Comparison of ENCODE assay signal across 9 cellular contexts in genomic region chr16:66588981-66589713, GRCh38. TPM values are rescaled to one million over a fixed set of nuclear protein-coding genes. Genes with fewer than 3 reads are reported as not detected.
DNase-seq lines count a peak whose midpoint lies in the region; ATAC-seq, FAIRE-seq and TF ChIP-seq lines count a peak whose summit lies in the region.
"Had no signal": no experiment of that assay in that cellular context is flagged by ENCODE, and none has a peak within 500 bp of the region (broad histone marks: within the 10 kb centered on the region; RNA-seq: fewer than 3 reads in every experiment).

No MANE protein-coding gene starts in this region.

- POLR2A ChIA-PET in AG04449 (lab: Yijun Ruan, JAX) = no interaction called here
- POLR2A ChIA-PET in endothelial cell of umbilical vein (lab: Charles Lee) = no interaction called here

- H3K36me3 ChIP-seq in KOPT-K1 (ENCODE audit: insufficient read depth, low read length) = no peaks in the 10 kb centered on the region
- H3K36me3 ChIP-seq in endothelial cell of umbilical vein (ENCODE audit: control insufficient read depth in 2 of 2, extremely low read depth in 1 of 2, insufficient read depth in 2 of 2, low read length in 2 of 2) = no peaks in the 10 kb centered on the region
- peaks cover 21% of the 10 kb centered on the region for H3K36me3 ChIP-seq in neutrophil

- CTCF ChIA-PET in AG04449 (lab: Yijun Ruan, JAX) (interaction anchor here (0.8 to 2.7 kb wide), 4 partner anchors 15 to 183 kb away, joined by 3 to 10 read pairs (median 4); partner anchors contain the start of gene CMTM3), endothelial cell of umbilical vein (lab: Charles Lee) (interaction anchor here (0.5 to 2.3 kb wide), 25 partner anchors 8 to 247 kb away, joined by 3 to 24 read pairs (median 4); partner anchors contain the start of genes CMTM2 and CMTM3)

- no peak overlapping the region for H3K27ac Mint-ChIP-seq in glutamatergic neuron (ENCODE audit: unreplicated experiment)

- H3K27me3 ChIP-seq in endothelial cell of umbilical vein (ENCODE audit: control insufficient read depth in 2 of 2, insufficient read depth in 2 of 2, low read length in 2 of 2) = no peaks in the 10 kb centered on the region
- H3K27me3 ChIP-seq in neutrophil = no peaks in the 10 kb centered on the region

- no peaks in the 10 kb centered on the region for H3K9me1 ChIP-seq in endothelial cell of umbilical vein (replicated peaks; ENCODE audit: control insufficient read depth, extremely low read depth, insufficient read depth, low read length)

- H3K9me3 ChIP-seq in KOPT-K1 (ENCODE audit: insufficient read depth, low read length, poor library complexity, severe bottlenecking) = no peaks in the 10 kb centered on the region
- no peaks in the 10 kb centered on the region for H3K9me3 ChIP-seq in endothelial cell of umbilical vein (replicated peaks; ENCODE audit: control insufficient read depth, insufficient read depth, low read length)
- no peaks in the 10 kb centered on the region for H3K9me3 ChIP-seq in neutrophil

- H3K27ac ChIP-seq in KOPT-K1 (ENCODE audit: low read depth, low read length, poor library complexity, severe bottlenecking) (peak overlapping the region; percentile 61), endothelial cell of umbilical vein (ENCODE audit: insufficient read depth, low read depth, low read length) (no peak overlapping the region), neutrophil (peak overlapping the region; percentile 90)
- H3K27ac ChIP-seq: epithelial cell of prostate had no signal

- H2AFZ ChIP-seq in endothelial cell of umbilical vein (ENCODE audit: low read depth, low read length) = no peak overlapping the region

- peak; percentile 86 for ATAC-seq in GM19372 (IDR thresholded peaks at IDR 0.05; ENCODE audit: low read depth, unreplicated experiment)

- H3K27me3 Mint-ChIP-seq in glutamatergic neuron (ENCODE audit: unreplicated experiment) = peaks cover 3% of the 10 kb centered on the region

- H3K9me3 Mint-ChIP-seq in glutamatergic neuron (ENCODE audit: unreplicated experiment) = no peaks in the 10 kb centered on the region

- FAIRE-seq in endothelial cell of umbilical vein (lab: Jason Lieb, UNC) = peak; percentile 21

- peaks cover 7% of the 10 kb centered on the region for H3K4me1 ChIP-seq in endothelial cell of umbilical vein (ENCODE audit: control insufficient read depth, extremely low read depth, insufficient read depth, low read length)
- peaks cover 55 to 74% of the 10 kb centered on the region in 2 experiments for H3K4me1 ChIP-seq in neutrophil (ENCODE audit: control insufficient read depth in 1 of 2, insufficient read depth in 1 of 2, low read depth in 1 of 2, low read length in 1 of 2)

- no TSS peak for BruUV-seq in endothelial cell of umbilical vein (replicated peaks; lab: Mats Ljungman, UMichigan)

- intact Hi-C loops in endothelial cell of umbilical vein (cut with micrococcal nuclease) = loop anchor here (1.0 to 5.0 kb wide), 4 partner anchors 36 to 182 kb away; partner anchors contain the start of gene CKLF

- no peak overlapping the region for H3K4me3 Mint-ChIP-seq in glutamatergic neuron (ENCODE audit: unreplicated experiment)

- TF ChIP-seq CTCF in AG04449 (IDR thresholded peaks at IDR 0.05; ENCODE audit: insufficient read depth, low read length, missing control alignments) = peak; percentile 46
- TF ChIP-seq CTCF in endothelial cell of umbilical vein (IDR thresholded peaks at IDR 0.05; ENCODE audit: extremely low read depth in 1 of 2, insufficient read depth in 1 of 2, low read depth in 1 of 2, low read length in 2 of 2) = peak; percentile 62 to 76
- TF ChIP-seq CTCF in neutrophil (IDR thresholded peaks at IDR 0.05) = peak; percentile 90
- no peak for TF ChIP-seq CTCF in glutamatergic neuron (IDR thresholded peaks at IDR 0.05; ENCODE audit: partially characterized antibody, unreplicated experiment)

- H3K4me2 ChIP-seq in endothelial cell of umbilical vein (ENCODE audit: insufficient read depth, low read length) = no peak overlapping the region

- H3K4me1 Mint-ChIP-seq in glutamatergic neuron (ENCODE audit: low read depth, unreplicated experiment) = no peaks in the 10 kb centered on the region

- DNase-seq in AG04449 (ENCODE audit: low read depth, low spot score) = no peak
- peak; percentile 57 for DNase-seq in activated CD4-positive, alpha-beta T cell treated with anti-CD3 and anti-CD28 coated beads, Interleukin-2, amount 50 U/mL, for 4 hours
- peak; percentile 45 for DNase-seq in endothelial cell of umbilical vein (ENCODE audit: low read depth, low spot score)
- no peak for DNase-seq in glutamatergic neuron
- DNase-seq in cerebellar nuclear complex (lab: John Stamatoyannopoulos, UW) = no peak

- H3K9ac ChIP-seq in endothelial cell of umbilical vein (replicated peaks; ENCODE audit: extremely low read depth, insufficient read depth, low read length) = no peak overlapping the region

- dilution Hi-C loops in endothelial cell of umbilical vein (cut with MboI; ENCODE audit: extremely low pct_ligation_motif_present, low sequenced_read_pairs) = no loop called here

- H3K4me3 ChIP-seq in AG04449 (ENCODE audit: low read depth, low read length) (no peak overlapping the region), endothelial cell of umbilical vein (replicated peaks in 1 of 3; ENCODE audit: insufficient read depth in 1 of 3, low read depth in 1 of 3, low read length in 3 of 3) (no peak overlapping the region), neutrophil (ENCODE audit: low read depth in 1 of 2, low read length in 1 of 2) (peak overlapping the region; percentile 69 to 79)

- H3K79me2 ChIP-seq in endothelial cell of umbilical vein (ENCODE audit: control insufficient read depth, insufficient read depth, low read length) = no peaks in the 10 kb centered on the region

- H3K36me3 Mint-ChIP-seq in glutamatergic neuron (ENCODE audit: unreplicated experiment) = no peaks in the 10 kb centered on the region

- no peaks in the 10 kb centered on the region for H4K20me1 ChIP-seq in endothelial cell of umbilical vein (replicated peaks; ENCODE audit: control insufficient read depth, extremely low read depth, insufficient read depth, low read length)

- TF ChIP-seq POLR2A in endothelial cell of umbilical vein (IDR thresholded peaks at IDR 0.05; ENCODE audit: low read depth, low read length) = no peak

TF ChIP-seq in endothelial cell of umbilical vein, 7 proteins besides CTCF, POLR2A, EP300 and RAD21 (continues in another document):
- TF ChIP-seq GATA2 (IDR thresholded peaks at IDR 0.05; ENCODE audit: insufficient read depth, insufficient read length, low read depth, low read length) = no peak

RNA-seq across cellular contexts. Expression of gene CMTM2, which starts 9.9 kb away (rescaled TPM):
- total RNA-seq in endothelial cell of umbilical vein (not detected in 2 replicates), glutamatergic neuron (ENCODE audit: unreplicated experiment) (not detected)
- polyA plus RNA-seq in endothelial cell of umbilical vein = not detected in 2 replicates
- not detected in 2 replicates for polyA plus RNA-seq in endothelial cell of umbilical vein (2011; cell fraction: cytosol; rRNA removed)
- 0.20 TPM in 1 of 2 replicates, not detected in the other for polyA plus RNA-seq in endothelial cell of umbilical vein (2011; cell fraction: nucleus; rRNA removed)
- polyA plus RNA-seq in endothelial cell of umbilical vein (2012) = not detected in 2 replicates
- polyA minus RNA-seq in endothelial cell of umbilical vein = 1.6 TPM in 1 of 2 replicates, not detected in the other
- polyA minus RNA-seq in endothelial cell of umbilical vein (2011; cell fraction: cytosol; rRNA and poly(A)+ RNA removed) = not detected
- polyA minus RNA-seq in endothelial cell of umbilical vein (2011; cell fraction: nucleus; rRNA and poly(A)+ RNA removed) = not detected in 2 replicates

RNA-seq across cellular contexts. Expression of gene CMTM3, which starts 15.4 kb away (rescaled TPM):
- total RNA-seq in endothelial cell of umbilical vein (83.6 and 90.5 TPM in 2 replicates), glutamatergic neuron (ENCODE audit: unreplicated experiment) (45.8 TPM)
- 86.2 and 104 TPM in 2 replicates for polyA plus RNA-seq in endothelial cell of umbilical vein
- 74.9 and 81.6 TPM in 2 replicates for polyA plus RNA-seq in endothelial cell of umbilical vein (2011; cell fraction: cytosol; rRNA removed)
- 43.1 and 45.5 TPM in 2 replicates for polyA plus RNA-seq in endothelial cell of umbilical vein (2011; cell fraction: nucleus; rRNA removed)
- polyA plus RNA-seq in endothelial cell of umbilical vein (2012) = 66.2 and 95.6 TPM in 2 replicates
- 75.2 and 81.4 TPM in 2 replicates for polyA minus RNA-seq in endothelial cell of umbilical vein
- polyA minus RNA-seq in endothelial cell of umbilical vein (2011; cell fraction: cytosol; rRNA and poly(A)+ RNA removed) = not detected
- polyA minus RNA-seq in endothelial cell of umbilical vein (2011; cell fraction: nucleus; rRNA and poly(A)+ RNA removed) = 12.5 and 16.8 TPM in 2 replicates

RNA-seq across cellular contexts. Expression of gene CMTM1, which starts 22.9 kb away (rescaled TPM):
- total RNA-seq in endothelial cell of umbilical vein = 9.3 and 12.3 TPM in 2 replicates
- polyA plus RNA-seq in endothelial cell of umbilical vein = 3.0 and 3.8 TPM in 2 replicates
- polyA plus RNA-seq in endothelial cell of umbilical vein (2011; cell fraction: cytosol; rRNA removed) = 1.9 and 2.5 TPM in 2 replicates
- polyA plus RNA-seq in endothelial cell of umbilical vein (2011; cell fraction: nucleus; rRNA removed) = 1.8 and 2.4 TPM in 2 replicates
- polyA plus RNA-seq in endothelial cell of umbilical vein (2012) = 2.9 and 5.1 TPM in 2 replicates
- 3.8 and 4.5 TPM in 2 replicates for polyA minus RNA-seq in endothelial cell of umbilical vein
- 4.8 TPM for polyA minus RNA-seq in endothelial cell of umbilical vein (2011; cell fraction: cytosol; rRNA and poly(A)+ RNA removed)
- 1.2 and 1.9 TPM in 2 replicates for polyA minus RNA-seq in endothelial cell of umbilical vein (2011; cell fraction: nucleus; rRNA and poly(A)+ RNA removed)
- 5.0 TPM for total RNA-seq in glutamatergic neuron (ENCODE audit: unreplicated experiment)

RNA-seq across cellular contexts. Expression of gene CKLF, which starts 36.8 kb away (rescaled TPM):
- 80.0 and 93.4 TPM in 2 replicates for total RNA-seq in endothelial cell of umbilical vein
- polyA plus RNA-seq in endothelial cell of umbilical vein = 197 and 209 TPM in 2 replicates
- polyA plus RNA-seq in endothelial cell of umbilical vein (2011; cell fraction: cytosol; rRNA removed) = 174 and 175 TPM in 2 replicates
- polyA plus RNA-seq in endothelial cell of umbilical vein (2011; cell fraction: nucleus; rRNA removed) = 54.0 and 61.7 TPM in 2 replicates
- polyA plus RNA-seq in endothelial cell of umbilical vein (2012) = 85.6 and 95.1 TPM in 2 replicates
- 49.7 and 62.3 TPM in 2 replicates for polyA minus RNA-seq in endothelial cell of umbilical vein
- 38.7 TPM for polyA minus RNA-seq in endothelial cell of umbilical vein (2011; cell fraction: cytosol; rRNA and poly(A)+ RNA removed)
- 9.4 and 9.9 TPM in 2 replicates for polyA minus RNA-seq in endothelial cell of umbilical vein (2011; cell fraction: nucleus; rRNA and poly(A)+ RNA removed)
- 17.9 TPM for total RNA-seq in glutamatergic neuron (ENCODE audit: unreplicated experiment)

RNA-seq across cellular contexts. Expression of gene TK2, which starts 39.2 kb away (rescaled TPM):
- total RNA-seq in endothelial cell of umbilical vein (23.4 and 25.2 TPM in 2 replicates), glutamatergic neuron (ENCODE audit: unreplicated experiment) (4.5 TPM)
- polyA plus RNA-seq in endothelial cell of umbilical vein = 12.1 and 12.2 TPM in 2 replicates
- 15.2 and 16.6 TPM in 2 replicates for polyA plus RNA-seq in endothelial cell of umbilical vein (2011; cell fraction: cytosol; rRNA removed)
- polyA plus RNA-seq in endothelial cell of umbilical vein (2011; cell fraction: nucleus; rRNA removed) = 25.4 and 27.0 TPM in 2 replicates
- 19.2 and 20.4 TPM in 2 replicates for polyA plus RNA-seq in endothelial cell of umbilical vein (2012)
- polyA minus RNA-seq in endothelial cell of umbilical vein = 31.5 and 50.2 TPM in 2 replicates
- 14.0 TPM for polyA minus RNA-seq in endothelial cell of umbilical vein (2011; cell fraction: cytosol; rRNA and poly(A)+ RNA removed)
- 10.6 and 12.2 TPM in 2 replicates for polyA minus RNA-seq in endothelial cell of umbilical vein (2011; cell fraction: nucleus; rRNA and poly(A)+ RNA removed)

Comparison
In these comparisons a context has a peak if more than half of its experiments do, and no peak if none do; other contexts are left out.
1. DNase-seq: peak in activated CD4-positive, alpha-beta T cell treated with anti-CD3 and anti-CD28 coated beads, Interleukin-2, amount 50 U/mL, for 4 hours (2 of 2) and endothelial cell of umbilical vein (single experiment); none in AG04449 (single experiment), glutamatergic neuron (single experiment) and cerebellar nuclear complex (0 of 2).
2. H3K4me3 ChIP-seq: peak in neutrophil (2 of 2); none in AG04449 (single experiment) and endothelial cell of umbilical vein (0 of 3).